Comparison of ENCODE assay signal across 24 cellular contexts in the genomic region with DNA sequence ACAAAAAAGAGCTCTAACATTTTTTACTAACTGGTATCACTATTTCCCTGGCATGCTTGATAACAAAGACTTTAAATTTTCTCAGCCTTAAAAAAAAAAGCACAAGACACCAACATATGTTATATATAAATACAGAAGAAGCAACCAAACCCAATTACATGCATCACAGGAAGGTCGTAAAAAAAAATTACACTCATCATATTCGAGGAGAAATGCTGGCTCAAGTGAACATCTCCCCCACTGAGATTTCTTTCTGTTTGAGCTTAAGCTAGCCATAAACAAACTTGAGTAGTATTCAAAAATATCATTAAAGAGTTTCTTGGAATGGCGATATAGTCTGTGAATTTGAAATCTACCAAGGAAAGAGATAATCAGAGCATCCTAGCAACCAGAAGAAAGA.
"Had no signal": no experiment of that assay in that cellular context is flagged by ENCODE, and none has a peak within 500 bp of the region (broad histone marks: within the 10 kb centered on the region; RNA-seq: fewer than 3 reads in every experiment).

No MANE protein-coding gene starts in this region.

- H3K4me3 ChIP-seq: esophagus squamous epithelium, lower lobe of right lung, neural progenitor cell, ovary, psoas muscle, sigmoid colon, thoracic aorta, tibial nerve, upper lobe of left lung had no signal

- H3K27ac ChIP-seq: esophagus squamous epithelium, lower lobe of right lung, neural progenitor cell, ovary, psoas muscle, sigmoid colon, thoracic aorta, tibial nerve, upper lobe of left lung had no signal

- H3K9me3 ChIP-seq: esophagus squamous epithelium, lower lobe of right lung, ovary, psoas muscle, sigmoid colon, thoracic aorta, tibial nerve, upper lobe of left lung had no signal

- H3K27ac Mint-ChIP-seq: natural killer cell; neural progenitor cell; stimulated activated naive B cell treated with anti-CD40 and anti-IgM and Interleukin-4, amounts not matched to agents 10 μg/mL and 1 μg/mL and 100 μg/mL, for 72 hours; stimulated activated naive CD8-positive, alpha-beta T cell treated with anti-CD3 and anti-CD28 coated beads, Interleukin-15, Interleukin-2, amounts not matched to agents 100 ng/mL and 50 ng/mL, for 24 hours had no signal

- H3K4me1 ChIP-seq: esophagus squamous epithelium, lower lobe of right lung, neural progenitor cell, psoas muscle, sigmoid colon, tibial nerve, upper lobe of left lung had no signal

- H3K4me1 Mint-ChIP-seq: natural killer cell; neural progenitor cell; stimulated activated naive B cell treated with anti-CD40 and anti-IgM and Interleukin-4, amounts not matched to agents 10 μg/mL and 1 μg/mL and 100 μg/mL, for 72 hours had no signal

- H3K4me2 ChIP-seq: neural progenitor cell had no signal

- DNase-seq: cortex of kidney; effector memory CD8-positive, alpha-beta T cell; erythroblast; esophagus squamous epithelium; foreskin melanocyte; left ventricle myocardium superior; lower lobe of right lung; natural killer cell; nucleus accumbens; ovary; posterior cingulate gyrus; psoas muscle; right cardiac atrium; sigmoid colon; stimulated activated CD4-positive, alpha-beta T cell treated with anti-CD3 and anti-CD28 coated beads, Interleukin-4, amount 100 ng/mL, for 4 hours; stimulated activated naive B cell treated with anti-CD40 and anti-IgM and Interleukin-4, amounts not matched to agents 10 μg/mL and 1 μg/mL and 100 μg/mL, for 72 hours; upper lobe of left lung had no signal

- H3K4me3 Mint-ChIP-seq: effector memory CD8-positive, alpha-beta T cell; natural killer cell; neural progenitor cell; stimulated activated naive B cell treated with anti-CD40 and anti-IgM and Interleukin-4, amounts not matched to agents 10 μg/mL and 1 μg/mL and 100 μg/mL, for 72 hours; stimulated activated naive CD8-positive, alpha-beta T cell treated with anti-CD3 and anti-CD28 coated beads, Interleukin-15, Interleukin-2, amounts not matched to agents 100 ng/mL and 50 ng/mL, for 24 hours had no signal

- H3K27me3 ChIP-seq: esophagus squamous epithelium, neural progenitor cell, ovary, sigmoid colon, tibial nerve, upper lobe of left lung had no signal

- FAIRE-seq: endometrium, keratinocyte, urothelium cell line had no signal

- H3K9me3 Mint-ChIP-seq: effector memory CD8-positive, alpha-beta T cell; natural killer cell; stimulated activated naive B cell treated with anti-CD40 and anti-IgM and Interleukin-4, amounts not matched to agents 10 μg/mL and 1 μg/mL and 100 μg/mL, for 72 hours; stimulated activated naive CD8-positive, alpha-beta T cell treated with anti-CD3 and anti-CD28 coated beads, Interleukin-15, Interleukin-2, amounts not matched to agents 100 ng/mL and 50 ng/mL, for 24 hours had no signal

- H2AFZ ChIP-seq: neural progenitor cell had no signal

- H3K9ac ChIP-seq: neural progenitor cell had no signal

- ATAC-seq: effector memory CD8-positive, alpha-beta T cell; left ventricle myocardium superior; lower lobe of right lung; natural killer cell; psoas muscle; right cardiac atrium; stimulated activated naive B cell treated with anti-CD40 and anti-IgM and Interleukin-4, amounts not matched to agents 10 μg/mL and 1 μg/mL and 100 μg/mL, for 72 hours had no signal

- H3K36me3 ChIP-seq: lower lobe of right lung, ovary had no signal
